19 cellular contexts compared by ENCODE assay signal in the genomic region with DNA sequence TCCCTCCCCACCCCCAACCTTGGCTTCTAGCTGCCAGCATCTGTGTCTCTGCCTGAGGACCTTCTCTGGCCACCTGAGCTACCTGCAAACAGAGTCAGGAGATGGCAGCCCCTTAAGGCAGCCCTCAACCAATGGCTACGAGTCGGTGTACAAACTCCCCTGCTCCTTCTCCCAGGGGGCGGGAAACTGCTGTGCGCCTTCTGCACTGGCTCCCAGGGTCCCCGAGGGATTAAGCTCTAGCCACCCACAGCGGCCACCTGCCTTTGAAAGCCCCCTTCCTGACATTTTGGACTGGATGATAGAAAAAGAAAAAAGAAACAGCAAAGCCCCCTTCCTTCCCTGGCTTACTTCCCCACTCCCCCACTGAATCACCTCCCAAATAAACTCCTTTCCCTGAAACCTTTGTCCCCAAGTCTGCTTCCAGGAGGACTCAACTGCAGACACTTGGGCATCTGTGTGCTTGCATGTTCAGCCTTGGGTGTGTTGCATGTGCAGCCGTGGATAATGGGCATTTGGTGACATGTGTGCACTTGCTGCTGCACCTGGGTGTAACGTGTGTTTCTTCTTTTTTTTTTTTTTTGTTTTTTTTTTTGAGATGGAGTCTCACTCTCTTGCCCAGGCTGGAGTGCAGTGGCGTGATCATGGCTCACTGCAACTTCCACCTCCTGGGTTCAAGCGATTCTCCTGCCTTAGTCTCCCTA. TPM values are rescaled to one million over a fixed set of nuclear protein-coding genes. Genes with fewer than 3 reads are reported as not detected.
"Had no signal": no experiment of that assay in that cellular context is flagged by ENCODE, and none has a peak within 500 bp of the region (broad histone marks: within the 10 kb centered on the region; RNA-seq: fewer than 3 reads in every experiment).

No MANE protein-coding gene starts in this region.

- H3K9me3 ChIP-seq: prostate gland, right atrium auricular region, testis had no signal

- H3K27me3 ChIP-seq: right atrium auricular region, testis had no signal

- H3K4me3 ChIP-seq: cardiac muscle cell, prostate gland, right atrium auricular region, testis had no signal

- H3K4me1 ChIP-seq: prostate gland, right atrium auricular region, testis had no signal

- H3K27ac ChIP-seq: cardiac muscle cell, prostate gland, right atrium auricular region, testis, VCaP had no signal

- H3K36me3 ChIP-seq: cardiac muscle cell, prostate gland, right atrium auricular region had no signal

- DNase-seq: activated CD4-positive, alpha-beta T cell treated with anti-CD3 and anti-CD28 coated beads for 1 hour; activated CD8-positive, alpha-beta memory T cell treated with anti-CD3 and anti-CD28 coated beads for 24 hours; activated CD8-positive, alpha-beta memory T cell treated with anti-CD3 and anti-CD28 coated beads, Interleukin-2, amount 50 U/mL, for 48 hours; activated gamma-delta T cell treated with Interleukin-2 at 50 U/mL for 16 hours; activated T-cell treated with anti-CD3 and anti-CD28 coated beads, Interleukin-2, amount 50 U/mL, for 72 hours; amniotic stem cell; islet precursor cell; stimulated activated CD4-positive, alpha-beta T cell treated with anti-CD3 and anti-CD28 coated beads, Interleukin-2, amount 100 ng/mL, for 24 hours; stimulated activated naive CD8-positive, alpha-beta T cell treated with anti-CD3 and anti-CD28 coated beads, Interleukin-15, amount 100 ng/mL, for 72 hours; T-helper 2 cell; testis had no signal

- ATAC-seq: activated T-cell treated with anti-CD3 and anti-CD28 coated beads, Interleukin-2, amount 50 U/mL, for 72 hours; stimulated activated naive CD8-positive, alpha-beta T cell treated with anti-CD3 and anti-CD28 coated beads, Interleukin-15, amount 100 ng/mL, for 72 hours had no signal

RNA-seq across cellular contexts. Expression of gene SDS, which starts 6.0 kb away (rescaled TPM):
- total RNA-seq: activated T-cell treated with anti-CD3 and anti-CD28 coated beads, Interleukin-2, amount 50 U/mL, for 72 hours; cardiac muscle cell; epithelial cell of proximal tubule; fibroblast of lung; lung microvascular endothelial cell; skeletal muscle tissue had no signal
- polyA plus RNA-seq: cardiac muscle cell, fibroblast of lung had no signal
